Comparison of ENCODE assay signal across 19 cellular contexts in the genomic region with DNA sequence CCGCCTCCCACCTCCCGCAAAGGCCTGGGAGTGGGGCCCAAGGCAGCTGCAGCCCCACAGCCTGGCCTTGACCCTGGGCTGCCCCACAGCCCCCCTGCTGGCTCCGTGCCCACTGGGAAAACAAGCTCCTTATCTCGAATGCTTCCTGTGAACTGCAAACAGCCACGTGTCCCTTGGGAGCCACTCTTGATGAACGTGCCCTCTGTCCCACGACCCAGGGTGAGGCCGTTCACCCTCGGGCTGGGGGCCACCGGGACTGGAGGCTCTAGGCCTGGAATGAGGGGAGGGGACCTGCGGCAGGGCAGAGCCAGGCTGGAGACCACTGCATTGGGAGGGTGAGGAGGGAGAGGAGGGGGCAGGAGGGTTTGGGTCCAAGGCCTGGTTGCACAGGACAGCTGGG. TPM values are rescaled to one million over a fixed set of nuclear protein-coding genes. Genes with fewer than 3 reads are reported as not detected.
DNase-seq lines count a peak whose midpoint lies in the region; ATAC-seq, FAIRE-seq and TF ChIP-seq lines count a peak whose summit lies in the region.
"Had no signal": no experiment of that assay in that cellular context is flagged by ENCODE, and none has a peak within 500 bp of the region (broad histone marks: within the 10 kb centered on the region; RNA-seq: fewer than 3 reads in every experiment).

No MANE protein-coding gene starts in this region.

- POLR2A ChIA-PET in K562 (lab: Yijun Ruan, JAX) = interaction anchor here (0.6 kb wide), 2 partner anchors 261 to 680 kb away, joined by 3 read pairs; no protein-coding TSS in a partner anchor

- no peak overlapping the region for H3K9ac ChIP-seq in K562 (ENCODE audit: insufficient read depth in 1 of 2, low read depth in 2 of 2, low read length in 2 of 2)

- no CpG with 5 or more reads among the region's 11 CpGs for WGBS in K562 (ENCODE audit: insufficient coverage, low coverage, missing lambda C conversion rate)
- WGBS in body of pancreas, 2 donors = no CpG with 5 or more reads among the region's 11 CpGs
- WGBS in right lobe of liver (ENCODE audit: insufficient coverage, low coverage, low lambda C conversion rate, missing lambda C conversion rate) = no CpG with 5 or more reads among the region's 11 CpGs

- ATAC-seq in K562 = no peak
- peak; percentile 31 for ATAC-seq in body of pancreas
- ATAC-seq in right lobe of liver = peak; percentile 43 to 62 (median 57)
- no peak for ATAC-seq in GM21619 (IDR thresholded peaks at IDR 0.05; ENCODE audit: unreplicated experiment)
- ATAC-seq in HG03025 (IDR thresholded peaks at IDR 0.05; ENCODE audit: low FRiP score, unreplicated experiment) = no peak

- peak; percentile 85 for FAIRE-seq in K562 (lab: Jason Lieb, UNC)
- FAIRE-seq: GM12891, GM18507, H54 had no signal

- H3K4me3 ChIP-seq in K562 (no peak overlapping the region), body of pancreas (no peak overlapping the region), right lobe of liver (no peak overlapping the region)

- TF ChIP-seq POLR2A in K562 (conservative IDR thresholded peaks at IDR 0.05) (no peak), body of pancreas (IDR thresholded peaks at IDR 0.05) (no peak), right lobe of liver (IDR thresholded peaks at IDR 0.05) (no peak)

- no peaks in the 10 kb centered on the region for H3K27me3 Mint-ChIP-seq in activated naive CD4-positive, alpha-beta T cell treated with anti-CD3 and anti-CD28 coated beads for 36 hours (ENCODE audit: low read depth)
- H3K27me3 Mint-ChIP-seq: CD4-positive, alpha-beta memory T cell had no signal

- H4K20me1 ChIP-seq in K562 (replicated peaks; ENCODE audit: control insufficient read depth, insufficient read depth, low read length) = no peaks in the 10 kb centered on the region

- TF ChIP-seq CTCF in K562 (IDR thresholded peaks at IDR 0.05 in 2 of 3, conservative IDR thresholded peaks at IDR 0.05 in 1 of 3; ENCODE audit: insufficient read depth in 2 of 3, low read depth in 1 of 3, low read length in 3 of 3) (no peak), body of pancreas (IDR thresholded peaks at IDR 0.05) (no peak), right lobe of liver (IDR thresholded peaks at IDR 0.05) (no peak)

- no peaks in the 10 kb centered on the region for H3K9me3 Mint-ChIP-seq in activated naive CD4-positive, alpha-beta T cell treated with anti-CD3 and anti-CD28 coated beads for 36 hours
- H3K9me3 Mint-ChIP-seq: CD4-positive, alpha-beta memory T cell had no signal

- H3K9me1 ChIP-seq in K562 (ENCODE audit: control insufficient read depth, insufficient read depth, low read length) = no peaks in the 10 kb centered on the region

- no peaks in the 10 kb centered on the region; a peak in 1 of 5 replicates for H3K4me1 ChIP-seq in K562 (replicated peaks in 1 of 2; ENCODE audit: control insufficient read depth in 2 of 2, insufficient read depth in 2 of 2, low read length in 2 of 2)
- peaks cover 8% of the 10 kb centered on the region for H3K4me1 ChIP-seq in body of pancreas
- H3K4me1 ChIP-seq in right lobe of liver = no peaks in the 10 kb centered on the region

- no peaks in the 10 kb centered on the region for H3K9me3 ChIP-seq in K562 (replicated peaks; ENCODE audit: control insufficient read depth, insufficient read depth, low read depth, low read length)
- no peaks in the 10 kb centered on the region for H3K9me3 ChIP-seq in body of pancreas
- H3K9me3 ChIP-seq in right lobe of liver = no peaks in the 10 kb centered on the region

- no peak for DNase-seq in K562 (ENCODE audit: extremely low read depth in 1 of 4, low spot score in 3 of 4)
- DNase-seq in body of pancreas = no peak
- no peak for DNase-seq in right lobe of liver
- no peak for DNase-seq in activated naive CD4-positive, alpha-beta T cell treated with anti-CD3 and anti-CD28 coated beads for 36 hours
- DNase-seq: C1 segment of cervical spinal cord; Calu3; CD4-positive, alpha-beta memory T cell; COR-L47; DMS53; DMS79 treated with DMSO at 0.1 percent for 48 hours; GF-D8; GOT3; HCEC 1CT had no signal

- H3K36me3 ChIP-seq in K562 (ENCODE audit: control insufficient read depth, insufficient read depth, low read length) (no peaks in the 10 kb centered on the region), body of pancreas (replicated peaks in 1 of 2; ENCODE audit: insufficient read depth in 1 of 2, low read depth in 2 of 2) (no peaks in the 10 kb centered on the region), right lobe of liver (no peaks in the 10 kb centered on the region)

- no peak overlapping the region for H3K27ac Mint-ChIP-seq in activated naive CD4-positive, alpha-beta T cell treated with anti-CD3 and anti-CD28 coated beads for 36 hours
- H3K27ac Mint-ChIP-seq: CD4-positive, alpha-beta memory T cell had no signal

- H3K27ac ChIP-seq in K562 (ENCODE audit: extremely low read depth, low read depth, low read length) (no peak overlapping the region), body of pancreas (no peak overlapping the region), right lobe of liver (no peak overlapping the region)

- no peak for TF ChIP-seq EP300 in K562 (IDR thresholded peaks at IDR 0.05; ENCODE audit: low read length)

- in situ Hi-C loops in K562 (cut with MboI) = no loop called here

- H3K79me2 ChIP-seq in K562 (ENCODE audit: control insufficient read depth, insufficient read depth, low read length) = no peaks in the 10 kb centered on the region

- H3K4me3 Mint-ChIP-seq in activated naive CD4-positive, alpha-beta T cell treated with anti-CD3 and anti-CD28 coated beads for 36 hours = no peak overlapping the region
- H3K4me3 Mint-ChIP-seq: CD4-positive, alpha-beta memory T cell had no signal

- TF ChIP-seq RAD21 in K562 (CRISPR knock-in tag; conservative IDR thresholded peaks at IDR 0.05 in 1 of 2, IDR thresholded peaks at IDR 0.05 in 1 of 2) = no peak

- H3K27me3 ChIP-seq in K562 (ENCODE audit: control insufficient read depth in 2 of 2, insufficient read depth in 2 of 2, low read length in 2 of 2) (no peaks in the 10 kb centered on the region), body of pancreas (no peaks in the 10 kb centered on the region), right lobe of liver (no peaks in the 10 kb centered on the region)

- intact Hi-C loops in K562 (cut with micrococcal nuclease) (no loop called here), body of pancreas (cut with DNase I) (no loop called here), right lobe of liver (cut with DNase I) (no loop called here)
- intact Hi-C loops in activated naive CD4-positive, alpha-beta T cell treated with anti-CD3 and anti-CD28 coated beads for 36 hours (cut with micrococcal nuclease) = no loop called here

- BruUV-seq in K562 (replicated peaks; lab: Mats Ljungman, UMichigan) = no TSS peak

- no peak overlapping the region for H3K4me2 ChIP-seq in K562 (ENCODE audit: insufficient read depth, low read length)

- CTCF ChIA-PET in K562 (lab: Yijun Ruan, JAX; ENCODE audit: low intra/inter-chr PET ratio) = no interaction called here
- CTCF ChIA-PET in activated naive CD4-positive, alpha-beta T cell treated with anti-CD3 and anti-CD28 coated beads for 36 hours (lab: Charles Lee) = no interaction called here

- no peaks in the 10 kb centered on the region for H3K36me3 Mint-ChIP-seq in activated naive CD4-positive, alpha-beta T cell treated with anti-CD3 and anti-CD28 coated beads for 36 hours (ENCODE audit: low read depth)
- H3K36me3 Mint-ChIP-seq: CD4-positive, alpha-beta memory T cell had no signal

- no peak overlapping the region for H2AFZ ChIP-seq in K562 (ENCODE audit: low read depth, low read length)

- no peaks in the 10 kb centered on the region for H3K4me1 Mint-ChIP-seq in activated naive CD4-positive, alpha-beta T cell treated with anti-CD3 and anti-CD28 coated beads for 36 hours (ENCODE audit: low read depth)
- H3K4me1 Mint-ChIP-seq: CD4-positive, alpha-beta memory T cell had no signal

RNA-seq across cellular contexts. Expression of gene H19, which starts 9.5 kb away (rescaled TPM):
- 18.4 and 75.9 TPM in 2 replicates for total RNA-seq in K562 (2011; cell fraction: chromatin; rRNA removed; ENCODE audit: low replicate concordance)
- total RNA-seq in K562 (2011; cell fraction: nucleolus; rRNA removed) = 34.1 and 71.4 TPM in 2 replicates
- total RNA-seq in K562 (2011; cell fraction: nucleoplasm; rRNA removed) = 40.2 and 132 TPM in 2 replicates
- 18.7 and 20.7 TPM in 2 replicates for total RNA-seq in K562 (2014; rRNA removed)
- 4.0 and 5.8 TPM in 2 replicates for total RNA-seq in K562 (2014; rRNA removed; fragmentation: Illumina TruSeq; extraction: Trizol)
- total RNA-seq in K562 (2015; rRNA removed; fragmentation: Illumina TruSeq; extraction: Trizol) = 20.5 and 24.6 TPM in 2 replicates
- 10.0 and 15.6 TPM in 2 replicates for total RNA-seq in K562 (2021)
- polyA plus RNA-seq in K562 (2011; rRNA removed) = 220 and 682 TPM in 2 replicates
- 487 and 1,836 TPM in 2 replicates for polyA plus RNA-seq in K562 (2011; cell fraction: cytosol; rRNA removed)
- 124 and 550 TPM in 2 replicates for polyA plus RNA-seq in K562 (2011; cell fraction: nucleus; rRNA removed)
- 7.2 and 15.5 TPM in 2 replicates for polyA plus RNA-seq in K562 (2012)
- 15.7 and 19.7 TPM in 2 replicates for polyA plus RNA-seq in K562 (2014; fragmentation: Illumina TruSeq; extraction: Trizol)
- under 1 TPM; 0.13 to 0.63 TPM for polyA plus RNA-seq in K562 (2014; fragmentation: Nextera tagmentation; extraction: Ambion mirVana)
- polyA plus RNA-seq in K562 (2014; rRNA removed) = 13.0 and 18.2 TPM in 2 replicates
- polyA minus RNA-seq in K562 (2011; rRNA and poly(A)+ RNA removed) = 162 and 353 TPM in 2 replicates
- 373 and 514 TPM in 2 replicates for polyA minus RNA-seq in K562 (2011; cell fraction: cytosol; rRNA and poly(A)+ RNA removed)
- polyA minus RNA-seq in K562 (2011; cell fraction: nucleus; rRNA and poly(A)+ RNA removed) = 32.9 and 61.7 TPM in 2 replicates
- total RNA-seq in body of pancreas = 100 to 1,000 TPM; 151 to 234 TPM
- 100 to 1,000 TPM; 143 to 898 (median 229) TPM for total RNA-seq in right lobe of liver
- not detected for total RNA-seq in activated naive CD4-positive, alpha-beta T cell treated with anti-CD3 and anti-CD28 coated beads for 36 hours
- total RNA-seq: A673; CD4-positive, alpha-beta memory T cell had no signal
- polyA plus RNA-seq: CD4-positive, alpha-beta memory T cell had no signal

RNA-seq across cellular contexts. Expression of gene MRPL23, which starts 41.0 kb away (rescaled TPM):
- total RNA-seq in K562 (2011; cell fraction: chromatin; rRNA removed; ENCODE audit: low replicate concordance) = 26.8 and 80.9 TPM in 2 replicates
- 67.7 and 84.7 TPM in 2 replicates for total RNA-seq in K562 (2011; cell fraction: nucleolus; rRNA removed)
- 43.5 and 46.6 TPM in 2 replicates for total RNA-seq in K562 (2011; cell fraction: nucleoplasm; rRNA removed)
- 109 and 128 TPM in 2 replicates for total RNA-seq in K562 (2014; rRNA removed)
- total RNA-seq in K562 (2014; rRNA removed; fragmentation: Illumina TruSeq; extraction: Trizol) = 17.5 and 22.7 TPM in 2 replicates
- 46.2 and 53.3 TPM in 2 replicates for total RNA-seq in K562 (2015; rRNA removed; fragmentation: Illumina TruSeq; extraction: Trizol)
- 63.7 and 72.7 TPM in 2 replicates for total RNA-seq in K562 (2021)
- 35.5 and 50.9 TPM in 2 replicates for polyA plus RNA-seq in K562 (2011; rRNA removed)
- polyA plus RNA-seq in K562 (2011; cell fraction: cytosol; rRNA removed) = 131 and 155 TPM in 2 replicates
- polyA plus RNA-seq in K562 (2011; cell fraction: nucleus; rRNA removed) = 75.9 and 80.7 TPM in 2 replicates
- 44.3 and 53.3 TPM in 2 replicates for polyA plus RNA-seq in K562 (2012)
- 37.4 and 42.9 TPM in 2 replicates for polyA plus RNA-seq in K562 (2014; fragmentation: Illumina TruSeq; extraction: Trizol)
- 1 to 10 TPM in 1 of 2 experiments, under 1 TPM in 1; 0.44 to 1.1 TPM for polyA plus RNA-seq in K562 (2014; fragmentation: Nextera tagmentation; extraction: Ambion mirVana)
- 79.9 and 85.9 TPM in 2 replicates for polyA plus RNA-seq in K562 (2014; rRNA removed)
- 19.0 and 20.5 TPM in 2 replicates for polyA minus RNA-seq in K562 (2011; rRNA and poly(A)+ RNA removed)
- polyA minus RNA-seq in K562 (2011; cell fraction: cytosol; rRNA and poly(A)+ RNA removed) = 40.8 and 45.4 TPM in 2 replicates
- 53.0 and 70.8 TPM in 2 replicates for polyA minus RNA-seq in K562 (2011; cell fraction: nucleus; rRNA and poly(A)+ RNA removed)
- total RNA-seq in body of pancreas = 10 to 100 TPM; 40.2 to 83.4 TPM
- 100 to 1,000 TPM in 1 of 6 experiments, 10 to 100 TPM in 5; 23.1 to 121 (median 36.4) TPM for total RNA-seq in right lobe of liver
- 100 to 1,000 TPM; 125 to 127 TPM for total RNA-seq in activated naive CD4-positive, alpha-beta T cell treated with anti-CD3 and anti-CD28 coated beads for 36 hours

Comparison
In these comparisons a context has a peak if more than half of its experiments do, and no peak if none do; other contexts are left out.
1. ATAC-seq: peak in body of pancreas (single experiment) and right lobe of liver (4 of 4); none in K562 (single experiment), GM21619 (single experiment) and HG03025 (single experiment).